10 cellular contexts compared by ENCODE assay signal in genomic region chr16:5024632-5025031, GRCh38. TPM values are rescaled to one million over a fixed set of nuclear protein-coding genes. Genes with fewer than 3 reads are reported as not detected.
A peak's percentile ranks its signal among the peaks of the same experiment; 100 is the strongest.
DNase-seq lines count a peak whose midpoint lies in the region; ATAC-seq, FAIRE-seq and TF ChIP-seq lines count a peak whose summit lies in the region.
"Had no signal": no experiment of that assay in that cellular context is flagged by ENCODE, and none has a peak within 500 bp of the region (broad histone marks: within the 10 kb centered on the region; RNA-seq: fewer than 3 reads in every experiment).

No MANE protein-coding gene starts in this region.

- H3K4me1 ChIP-seq in body of pancreas (peaks cover 12% of the 10 kb centered on the region), pancreas (no peaks in the 10 kb centered on the region)

- CTCF ChIA-PET in WTC11 (lab: Charles Lee) = interaction anchor here (0.6 to 3.4 kb wide), 36 partner anchors 11 to 1837 kb away, joined by 3 to 52 read pairs (median 4); partner anchors contain the start of genes ANKS3, DNAAF8, EEF2KMT and NAGPA

- ATAC-seq in body of pancreas (peak; percentile 86), pancreas (peak; percentile 87 to 96 (median 90)), GM18511 (IDR thresholded peaks at IDR 0.05; ENCODE audit: unreplicated experiment) (no peak), WTC11 (no peak)
- no peak for ATAC-seq in activated T-cell treated with anti-CD3 and anti-CD28 coated beads, Interleukin-2, amount 50 U/mL, for 72 hours (replicated peaks in 1 of 2)

- H3K27ac ChIP-seq in body of pancreas (no peak overlapping the region), pancreas (no peak overlapping the region)

- POLR2A ChIA-PET in WTC11 (lab: Charles Lee) = interaction anchor here (0.6 to 1.2 kb wide), 4 partner anchors 9 to 67 kb away, joined by 3 read pairs; partner anchors contain the start of genes NAGPA and SEC14L5

- no peaks in the 10 kb centered on the region for H3K4me1 Mint-ChIP-seq in activated T-cell treated with anti-CD3 and anti-CD28 coated beads, Interleukin-2, amount 50 U/mL, for 72 hours (ENCODE audit: low read depth)
- no peaks in the 10 kb centered on the region for H3K4me1 Mint-ChIP-seq in T-helper 2 cell treated with Interferon-gamma antibody and Interleukin-4, amounts not matched to agents 5 μg/mL and 100 μg/mL, for 36 hours (ENCODE audit: low read depth)
- no peaks in the 10 kb centered on the region for H3K4me1 Mint-ChIP-seq in WTC11

- H3K27me3 ChIP-seq in body of pancreas = no peaks in the 10 kb centered on the region
- no peaks in the 10 kb centered on the region for H3K27me3 ChIP-seq in pancreas

- no peaks in the 10 kb centered on the region for H3K27me3 Mint-ChIP-seq in activated T-cell treated with anti-CD3 and anti-CD28 coated beads, Interleukin-2, amount 50 U/mL, for 72 hours (ENCODE audit: low read depth)
- no peaks in the 10 kb centered on the region for H3K27me3 Mint-ChIP-seq in T-helper 2 cell treated with Interferon-gamma antibody and Interleukin-4, amounts not matched to agents 5 μg/mL and 100 μg/mL, for 36 hours (ENCODE audit: low read depth)
- no peaks in the 10 kb centered on the region for H3K27me3 Mint-ChIP-seq in WTC11 (ENCODE audit: low read depth)

- intact Hi-C loops in body of pancreas (cut with DNase I) (no loop called here), pancreas (cut with DNase I) (no loop called here)

- no peaks in the 10 kb centered on the region for H3K9me3 Mint-ChIP-seq in activated T-cell treated with anti-CD3 and anti-CD28 coated beads, Interleukin-2, amount 50 U/mL, for 72 hours
- no peaks in the 10 kb centered on the region for H3K9me3 Mint-ChIP-seq in T-helper 2 cell treated with Interferon-gamma antibody and Interleukin-4, amounts not matched to agents 5 μg/mL and 100 μg/mL, for 36 hours
- no peaks in the 10 kb centered on the region for H3K9me3 Mint-ChIP-seq in WTC11

- no peak for TF ChIP-seq CTCF in GM13976 (IDR thresholded peaks at IDR 0.05; ENCODE audit: borderline replicate concordance, control extremely low read depth, extremely low read depth, insufficient read depth, missing control alignments)
- peak in 6 of 7 experiments; percentile 17 to 64 (median 52) for TF ChIP-seq CTCF in body of pancreas (IDR thresholded peaks at IDR 0.05)
- peak in 1 of 4 donors; percentile 18 for TF ChIP-seq CTCF in pancreas (IDR thresholded peaks at IDR 0.05)
- no peak for TF ChIP-seq CTCF in WTC11 (IDR thresholded peaks at IDR 0.05)

- in situ Hi-C loops in GM13976 (cut with MboI; ENCODE audit: low sequenced_read_pairs, unreplicated experiment) = no loop called here

- H3K4me3 ChIP-seq in body of pancreas (no peak overlapping the region), pancreas (no peak overlapping the region)

- H3K27ac Mint-ChIP-seq in activated T-cell treated with anti-CD3 and anti-CD28 coated beads, Interleukin-2, amount 50 U/mL, for 72 hours = no peak overlapping the region
- H3K27ac Mint-ChIP-seq in T-helper 2 cell treated with Interferon-gamma antibody and Interleukin-4, amounts not matched to agents 5 μg/mL and 100 μg/mL, for 36 hours = no peak overlapping the region
- H3K27ac Mint-ChIP-seq in WTC11 = no peak overlapping the region

- FAIRE-seq in pancreas (lab: Jason Lieb, UNC) = no peak

- H3K9me3 ChIP-seq in body of pancreas (no peaks in the 10 kb centered on the region), pancreas (no peaks in the 10 kb centered on the region)

- no peaks in the 10 kb centered on the region for H3K36me3 Mint-ChIP-seq in activated T-cell treated with anti-CD3 and anti-CD28 coated beads, Interleukin-2, amount 50 U/mL, for 72 hours (ENCODE audit: insufficient read depth in 2 of 2)
- no peaks in the 10 kb centered on the region for H3K36me3 Mint-ChIP-seq in T-helper 2 cell treated with Interferon-gamma antibody and Interleukin-4, amounts not matched to agents 5 μg/mL and 100 μg/mL, for 36 hours (ENCODE audit: low read depth)
- no peaks in the 10 kb centered on the region for H3K36me3 Mint-ChIP-seq in WTC11

- H3K4me3 Mint-ChIP-seq in activated T-cell treated with anti-CD3 and anti-CD28 coated beads, Interleukin-2, amount 50 U/mL, for 72 hours = no peak overlapping the region
- no peak overlapping the region for H3K4me3 Mint-ChIP-seq in T-helper 2 cell treated with Interferon-gamma antibody and Interleukin-4, amounts not matched to agents 5 μg/mL and 100 μg/mL, for 36 hours
- H3K4me3 Mint-ChIP-seq in WTC11 = no peak overlapping the region

- H3K36me3 ChIP-seq in body of pancreas (replicated peaks in 1 of 2; ENCODE audit: insufficient read depth in 1 of 2, low read depth in 2 of 2) (no peaks in the 10 kb centered on the region), pancreas (no peaks in the 10 kb centered on the region)

- 6 to 26% methylated on average over 2 to 4 of the region's 4 CpGs for WGBS in body of pancreas, 2 donors
- WGBS in pancreas, 2 donors = 14 to 19% methylated on average over 4 of the region's 4 CpGs

- no peak for TF ChIP-seq POLR2A in body of pancreas (IDR thresholded peaks at IDR 0.05)

- DNase-seq in GM13976 (ENCODE audit: low spot score) = peak; percentile 39
- peak; percentile 79 for DNase-seq in NCI-H2107 treated with DMSO at 0.1 percent for 48 hours (lab: John Stamatoyannopoulos, UW; ENCODE audit: unreplicated experiment)
- DNase-seq in body of pancreas = peak; percentile 50 to 74 (median 68)
- DNase-seq in pancreas = peak in 3 of 6 donors; percentile 40 to 50 (median 46)
- DNase-seq in activated T-cell treated with anti-CD3 and anti-CD28 coated beads, Interleukin-2, amount 50 U/mL, for 72 hours = no peak
- no peak for DNase-seq in T-helper 2 cell treated with Interferon-gamma antibody and Interleukin-4, amounts not matched to agents 5 μg/mL and 100 μg/mL, for 36 hours (ENCODE audit: low spot score)
- no peak for DNase-seq in WTC11 (ENCODE audit: low spot score)
- DNase-seq: activated T-cell treated with anti-CD3 and anti-CD28 coated beads, Interleukin-2, amount 50 U/mL, for 1 hour; KG1 had no signal

TF ChIP-seq in WTC11, 78 proteins besides CTCF, POLR2A, EP300 and RAD21 (continues in another document):
- TF ChIP-seq TCF7 (CRISPR knock-in tag; IDR thresholded peaks at IDR 0.05; ENCODE audit: low read depth) = no peak
- no peak for TF ChIP-seq ZNF416 (CRISPR knock-in tag; IDR thresholded peaks at IDR 0.05)
- TF ChIP-seq E2F4 (CRISPR knock-in tag; IDR thresholded peaks at IDR 0.05; ENCODE audit: borderline replicate concordance, low read depth) = no peak
- TF ChIP-seq ZNF423 (CRISPR knock-in tag; IDR thresholded peaks at IDR 0.05) = no peak
- TF ChIP-seq ARID4B (CRISPR knock-in tag; IDR thresholded peaks at IDR 0.05; ENCODE audit: borderline replicate concordance) = no peak
- no peak for TF ChIP-seq NFYB (CRISPR knock-in tag; conservative IDR thresholded peaks at IDR 0.05; ENCODE audit: low read depth)
- TF ChIP-seq GTF2I (CRISPR knock-in tag; conservative IDR thresholded peaks at IDR 0.05) = no peak

RNA-seq across cellular contexts. Expression of gene NAGPA, which starts 9.1 kb away (rescaled TPM):
- 10 to 100 TPM in 1 of 2 donors, 1 to 10 TPM in 1; 7.9 to 24.6 TPM for total RNA-seq in body of pancreas
- total RNA-seq in pancreas = 1 to 10 TPM; 3.7 to 7.0 (median 6.4) TPM
- polyA plus RNA-seq in pancreas = 10 to 100 TPM in 1 of 2 donors, 1 to 10 TPM in 1; 8.3 to 10.0 TPM
- total RNA-seq in activated T-cell treated with anti-CD3 and anti-CD28 coated beads, Interleukin-2, amount 50 U/mL, for 72 hours = 1 to 10 TPM; 7.1 to 8.4 TPM
- 9.3 to 12.5 TPM (median 10.7 TPM) in 3 replicates for total RNA-seq in WTC11 (2021)

RNA-seq across cellular contexts. Expression of gene C16orf89, which starts 41.1 kb away (rescaled TPM):
- total RNA-seq in body of pancreas = 10 to 100 TPM in 1 of 2 donors, 1 to 10 TPM in 1; 2.6 to 17.1 TPM
- 1 to 10 TPM in 5 of 6 donors, not detected in 1; 1.1 to 9.1 (median 5.2) TPM for total RNA-seq in pancreas
- 1 to 10 TPM; 1.6 to 1.7 TPM for polyA plus RNA-seq in pancreas
- total RNA-seq in activated T-cell treated with anti-CD3 and anti-CD28 coated beads, Interleukin-2, amount 50 U/mL, for 72 hours = not detected
- 1.4 to 1.8 TPM (median 1.8 TPM) in 3 replicates for total RNA-seq in WTC11 (2021)

RNA-seq across cellular contexts. Expression of gene ALG1, which starts 47.0 kb away (rescaled TPM):
- 10 to 100 TPM; 20.2 to 26.0 TPM for total RNA-seq in body of pancreas
- total RNA-seq in pancreas = 10 to 100 TPM; 13.0 to 23.3 (median 16.9) TPM
- 10 to 100 TPM; 14.1 to 15.3 TPM for polyA plus RNA-seq in pancreas
- 10 to 100 TPM; 15.0 to 16.7 TPM for total RNA-seq in activated T-cell treated with anti-CD3 and anti-CD28 coated beads, Interleukin-2, amount 50 U/mL, for 72 hours
- total RNA-seq in WTC11 (2021) = 25.7 to 31.4 TPM (median 26.2 TPM) in 3 replicates

Comparison
In these comparisons a context has a peak if more than half of its experiments do, and no peak if none do; other contexts are left out.
1. DNase-seq: peak in GM13976 (single experiment), NCI-H2107 treated with DMSO at 0.1 percent for 48 hours (single experiment) and body of pancreas (4 of 4); none in activated T-cell treated with anti-CD3 and anti-CD28 coated beads, Interleukin-2, amount 50 U/mL, for 72 hours (0 of 2), T-helper 2 cell treated with Interferon-gamma antibody and Interleukin-4, amounts not matched to agents 5 μg/mL and 100 μg/mL, for 36 hours (single experiment) and WTC11 (single experiment).
2. CTCF ChIP-seq: peak in body of pancreas (6 of 7); none in GM13976 (single experiment) and WTC11 (single experiment).
3. ATAC-seq: peak in body of pancreas (single experiment) and pancreas (4 of 4); none in GM18511 (single experiment), activated T-cell treated with anti-CD3 and anti-CD28 coated beads, Interleukin-2, amount 50 U/mL, for 72 hours (0 of 2) and WTC11 (single experiment).